ENCODE assay signal across 10 cellular contexts in the genomic region with DNA sequence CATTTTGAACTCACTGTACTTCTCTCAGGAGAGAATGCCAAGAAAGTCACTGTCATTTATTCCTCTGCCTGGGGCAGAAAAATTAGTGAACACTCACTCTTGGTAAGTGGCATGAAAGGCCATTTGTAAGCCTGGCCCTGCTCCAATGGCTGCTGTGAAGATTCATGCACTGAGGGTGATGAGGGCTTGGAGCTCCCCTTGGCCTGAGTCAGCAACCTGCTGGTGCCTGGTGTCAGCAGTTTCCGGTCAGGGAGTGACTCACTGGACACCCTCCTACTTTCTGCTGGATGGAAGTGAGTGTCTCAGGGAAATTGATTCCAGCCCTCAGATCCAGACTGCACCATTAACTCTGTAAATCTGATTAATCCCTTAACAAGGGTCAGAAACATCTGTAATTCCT. TPM values are rescaled to one million over a fixed set of nuclear protein-coding genes. Genes with fewer than 3 reads are reported as not detected.
DNase-seq lines count a peak whose midpoint lies in the region; ATAC-seq, FAIRE-seq and TF ChIP-seq lines count a peak whose summit lies in the region.
"Had no signal": no experiment of that assay in that cellular context is flagged by ENCODE, and none has a peak within 500 bp of the region (broad histone marks: within the 10 kb centered on the region; RNA-seq: fewer than 3 reads in every experiment).

No MANE protein-coding gene starts in this region.

- H3K4me3 ChIP-seq in kidney (ENCODE audit: low read length in 2 of 2): no peak overlapping the region
- H3K4me3 ChIP-seq: ovary had no signal

- peaks cover 11% of the 10 kb centered on the region for H3K9me3 Mint-ChIP-seq in activated T-cell treated with anti-CD3 and anti-CD28 coated beads, Interleukin-2, amount 50 U/mL, for 4 hours

- no peak overlapping the region for H3K4me3 Mint-ChIP-seq in activated T-cell treated with anti-CD3 and anti-CD28 coated beads, Interleukin-2, amount 50 U/mL, for 4 hours

- in situ Hi-C loops in ACHN (cut with HindIII; ENCODE audit: low pct_ligation_motif_present, low pct_unique_long_range_greater_than_20kb, low sequenced_read_pairs): no loop called here

- H3K9me3 ChIP-seq in kidney (ENCODE audit: control insufficient read depth in 1 of 2, low read length in 2 of 2): no peaks in the 10 kb centered on the region
- H3K9me3 ChIP-seq: ovary had no signal

- H3K4me1 Mint-ChIP-seq in activated T-cell treated with anti-CD3 and anti-CD28 coated beads, Interleukin-2, amount 50 U/mL, for 4 hours (ENCODE audit: low read depth): no peaks in the 10 kb centered on the region

- no peak overlapping the region for H3K9ac ChIP-seq in kidney (ENCODE audit: low read length in 2 of 2)

- H3K36me3 ChIP-seq in kidney (ENCODE audit: control insufficient read depth in 1 of 2, insufficient read depth in 2 of 2, low read length in 2 of 2): no peaks in the 10 kb centered on the region
- H3K36me3 ChIP-seq: ovary had no signal

- TF ChIP-seq CTCF in kidney (IDR thresholded peaks at IDR 0.05; ENCODE audit: borderline replicate concordance, extremely low read depth, insufficient read depth): no peak

- FAIRE-seq in kidney (lab: Jason Lieb, UNC): no peak
- FAIRE-seq: G401.6 had no signal

- no peaks in the 10 kb centered on the region for H3K4me1 ChIP-seq in kidney (ENCODE audit: control insufficient read depth in 1 of 2, insufficient read depth in 1 of 2, low read depth in 1 of 2, low read length in 2 of 2)

- no peak for ATAC-seq in HG03175 (IDR thresholded peaks at IDR 0.05; ENCODE audit: unreplicated experiment)
- no peak for ATAC-seq in activated T-cell treated with anti-CD3 and anti-CD28 coated beads, Interleukin-2, amount 50 U/mL, for 4 hours

- H3K27me3 Mint-ChIP-seq in activated T-cell treated with anti-CD3 and anti-CD28 coated beads, Interleukin-2, amount 50 U/mL, for 4 hours (ENCODE audit: low read depth): peaks cover 3% of the 10 kb centered on the region

- intact Hi-C loops in kidney (cut with DNase I): no loop called here

- peak; percentile 91 for DNase-seq in ACHN
- peak; percentile 66 for DNase-seq in HS-27A (ENCODE audit: low read depth)
- peak; percentile 82 for DNase-seq in amniotic stem cell (lab: John Stamatoyannopoulos, UW)
- peak; percentile 80 for DNase-seq in kidney
- no peak for DNase-seq in NCI-H2029 (lab: John Stamatoyannopoulos, UW)
- DNase-seq in DMS114 treated with DMSO at 0.1 percent for 48 hours (lab: John Stamatoyannopoulos, UW; ENCODE audit: unreplicated experiment): no peak
- no peak for DNase-seq in activated T-cell treated with anti-CD3 and anti-CD28 coated beads, Interleukin-2, amount 50 U/mL, for 4 hours
- DNase-seq: ovary had no signal

- H3K27ac ChIP-seq in kidney (ENCODE audit: low read depth in 2 of 2, low read length in 2 of 2): no peak overlapping the region
- H3K27ac ChIP-seq: ovary had no signal

- no peaks in the 10 kb centered on the region for H3K36me3 Mint-ChIP-seq in activated T-cell treated with anti-CD3 and anti-CD28 coated beads, Interleukin-2, amount 50 U/mL, for 4 hours (ENCODE audit: insufficient read depth)

RNA-seq across cellular contexts. Expression of gene TRA2B, which starts 37.6 kb away (rescaled TPM):
- 109 TPM for total RNA-seq in kidney
- polyA plus RNA-seq in kidney (ENCODE audit: insufficient read depth, low read depth, low replicate concordance): 66.8 TPM
- 100 to 1,000 TPM; 348 to 373 (median 355) TPM for total RNA-seq in activated T-cell treated with anti-CD3 and anti-CD28 coated beads, Interleukin-2, amount 50 U/mL, for 4 hours

Comparison
In these comparisons a context has a peak if more than half of its experiments do, and no peak if none do; other contexts are left out.
1. DNase-seq: peak in ACHN (single experiment), HS-27A (single experiment), amniotic stem cell (single experiment) and kidney (single experiment); none in NCI-H2029 (single experiment), DMS114 treated with DMSO at 0.1 percent for 48 hours (single experiment) and activated T-cell treated with anti-CD3 and anti-CD28 coated beads, Interleukin-2, amount 50 U/mL, for 4 hours (single experiment).